ENCODE assay signal across 7 cellular contexts in genomic region chr11:66868726-66869291, GRCh38. TPM values are rescaled to one million over a fixed set of nuclear protein-coding genes. Genes with fewer than 3 reads are reported as not detected.
DNase-seq lines count a peak whose midpoint lies in the region; ATAC-seq and TF ChIP-seq lines count a peak whose summit lies in the region.

No MANE protein-coding gene starts in this region.

- H3K27me3 ChIP-seq in brain microvascular endothelial cell (replicated peaks) = no peaks in the 10 kb centered on the region

- no peaks in the 10 kb centered on the region for H3K36me3 Mint-ChIP-seq in neural crest cell (ENCODE audit: low read depth)

- 55 to 72% methylated on average over 14 to 20 of the region's 23 CpGs for WGBS in lower leg skin, 2 donors

- no peak overlapping the region for H3K27ac Mint-ChIP-seq in neural crest cell (ENCODE audit: unreplicated experiment)

- in situ Hi-C loops in brain microvascular endothelial cell (cut with HindIII; ENCODE audit: low pct_ligation_motif_present, low sequenced_read_pairs) = no loop called here

- H3K4me3 Mint-ChIP-seq in neural crest cell = no peak overlapping the region

- intact Hi-C loops in lower leg skin (cut with DNase I; ENCODE audit: low total_unique reads) = no loop called here

- peak; percentile 43 for TF ChIP-seq CTCF in brain microvascular endothelial cell (IDR thresholded peaks at IDR 0.05; ENCODE audit: low read depth, low read length, missing control alignments)
- peak; percentile 56 for TF ChIP-seq CTCF in neural crest cell (conservative IDR thresholded peaks at IDR 0.05)
- no peak for TF ChIP-seq CTCF in lower leg skin (IDR thresholded peaks at IDR 0.05)

- no peaks in the 10 kb centered on the region for H3K9me3 Mint-ChIP-seq in neural crest cell

- H3K4me3 ChIP-seq in brain microvascular endothelial cell (ENCODE audit: low read depth, low read length) (no peak overlapping the region), lower leg skin (ENCODE audit: low read depth, poor library complexity, severe bottlenecking) (no peak overlapping the region)

- no peak overlapping the region for H3K27ac ChIP-seq in brain microvascular endothelial cell

- H3K36me3 ChIP-seq in brain microvascular endothelial cell (replicated peaks) = peaks cover 13% of the 10 kb centered on the region

- peak; percentile 50 to 83 (median 75) for DNase-seq in T-helper 2 cell
- DNase-seq in brain microvascular endothelial cell = no peak
- DNase-seq in neural crest cell (ENCODE audit: low read depth, low spot score) = no peak
- no peak for DNase-seq in cerebellum (ENCODE audit: low spot score)
- DNase-seq in lower leg skin (ENCODE audit: low spot score in 2 of 2) = no peak

- TF ChIP-seq POLR2A in lower leg skin (IDR thresholded peaks at IDR 0.05) = no peak

- H3K4me1 Mint-ChIP-seq in neural crest cell = no peaks in the 10 kb centered on the region

- no peaks in the 10 kb centered on the region for H3K27me3 Mint-ChIP-seq in neural crest cell (ENCODE audit: low read depth)

- ATAC-seq in GM19328 (IDR thresholded peaks at IDR 0.05; ENCODE audit: unreplicated experiment) = peak; percentile 47
- peak; percentile 85 for ATAC-seq in HG03280 (IDR thresholded peaks at IDR 0.05; ENCODE audit: unreplicated experiment)

RNA-seq across cellular contexts. Expression of gene LRFN4, which starts 11.9 kb away (rescaled TPM):
- total RNA-seq in neural crest cell = 36.2 and 37.2 TPM in 2 replicates
- 21.3 TPM for total RNA-seq in cerebellum
- total RNA-seq in lower leg skin = 10 to 100 TPM in 3 of 4 donors, 1 to 10 TPM in 1; 5.5 to 14.1 (median 10.3) TPM

RNA-seq across cellular contexts. Expression of gene RCE1, which starts 25.6 kb away (rescaled TPM):
- total RNA-seq in neural crest cell (34.3 and 35.8 TPM in 2 replicates), cerebellum (18.1 TPM), lower leg skin (10 to 100 TPM; 23.8 to 32.8 (median 29.7) TPM)

Comparison
In these comparisons a context has a peak if more than half of its experiments do, and no peak if none do; other contexts are left out.
1. DNase-seq: peak in T-helper 2 cell (5 of 5); none in brain microvascular endothelial cell (single experiment), neural crest cell (single experiment), cerebellum (single experiment) and lower leg skin (0 of 2).
2. CTCF ChIP-seq: peak in brain microvascular endothelial cell (single experiment) and neural crest cell (single experiment); none in lower leg skin (0 of 3).